Comparison of ENCODE assay signal across 26 cellular contexts in genomic region chr6:2773450-2773849, GRCh38. TPM values are rescaled to one million over a fixed set of nuclear protein-coding genes. Genes with fewer than 3 reads are reported as not detected.
"Had no signal": no experiment of that assay in that cellular context is flagged by ENCODE, and none has a peak within 500 bp of the region (broad histone marks: within the 10 kb centered on the region; RNA-seq: fewer than 3 reads in every experiment).

No MANE protein-coding gene starts in this region.

- ATAC-seq: activated naive CD8-positive, alpha-beta T cell treated with anti-CD3 and anti-CD28 coated beads, Interleukin-2, amount 50 U/mL, for 24 hours; activated T-cell treated with anti-CD3 and anti-CD28 coated beads, Interleukin-2, amount 50 U/mL, for 72 hours; left lung; naive thymus-derived CD4-positive, alpha-beta T cell; stimulated activated effector memory CD8-positive, alpha-beta T cell treated with anti-CD3 and anti-CD28 coated beads, Interleukin-12 subunit alpha, Interleukin-12 subunit beta, amount 100 ng/mL, for 72 hours; stimulated activated naive CD8-positive, alpha-beta T cell treated with anti-CD3 and anti-CD28 coated beads, Interleukin-15, amount 100 ng/mL, for 72 hours had no signal

- H3K4me3 ChIP-seq: ascending aorta, colonic mucosa, hepatocyte, left lung, lung, right lobe of liver, tibial nerve had no signal

- H3K9me3 Mint-ChIP-seq: activated CD4-positive, alpha-beta memory T cell treated with anti-CD3 and anti-CD28 coated beads for 36 hours; activated naive CD8-positive, alpha-beta T cell treated with anti-CD3 and anti-CD28 coated beads, Interleukin-2, amount 50 U/mL, for 24 hours; activated T-cell treated with anti-CD3 and anti-CD28 coated beads, Interleukin-2, amount 50 U/mL, for 72 hours; endodermal cell; immature natural killer cell; naive thymus-derived CD4-positive, alpha-beta T cell; neural crest cell; stimulated activated effector memory CD8-positive, alpha-beta T cell treated with anti-CD3 and anti-CD28 coated beads, Interleukin-12 subunit alpha, Interleukin-12 subunit beta, amount 100 ng/mL, for 72 hours; stimulated activated naive CD8-positive, alpha-beta T cell treated with anti-CD3 and anti-CD28 coated beads, Interleukin-15, amount 100 ng/mL, for 72 hours had no signal

- H3K4me3 Mint-ChIP-seq: activated CD4-positive, alpha-beta memory T cell treated with anti-CD3 and anti-CD28 coated beads for 36 hours; activated naive CD8-positive, alpha-beta T cell treated with anti-CD3 and anti-CD28 coated beads, Interleukin-2, amount 50 U/mL, for 24 hours; activated T-cell treated with anti-CD3 and anti-CD28 coated beads, Interleukin-2, amount 50 U/mL, for 72 hours; endodermal cell; immature natural killer cell; naive thymus-derived CD4-positive, alpha-beta T cell; neural crest cell; stimulated activated effector memory CD8-positive, alpha-beta T cell treated with anti-CD3 and anti-CD28 coated beads, Interleukin-12 subunit alpha, Interleukin-12 subunit beta, amount 100 ng/mL, for 72 hours; stimulated activated naive CD8-positive, alpha-beta T cell treated with anti-CD3 and anti-CD28 coated beads, Interleukin-15, amount 100 ng/mL, for 72 hours had no signal

- H3K27me3 Mint-ChIP-seq: activated CD4-positive, alpha-beta memory T cell treated with anti-CD3 and anti-CD28 coated beads for 36 hours; activated naive CD8-positive, alpha-beta T cell treated with anti-CD3 and anti-CD28 coated beads, Interleukin-2, amount 50 U/mL, for 24 hours; naive thymus-derived CD4-positive, alpha-beta T cell; stimulated activated naive CD8-positive, alpha-beta T cell treated with anti-CD3 and anti-CD28 coated beads, Interleukin-15, amount 100 ng/mL, for 72 hours had no signal

- H3K27ac Mint-ChIP-seq: activated CD4-positive, alpha-beta memory T cell treated with anti-CD3 and anti-CD28 coated beads for 36 hours; activated naive CD8-positive, alpha-beta T cell treated with anti-CD3 and anti-CD28 coated beads, Interleukin-2, amount 50 U/mL, for 24 hours; activated T-cell treated with anti-CD3 and anti-CD28 coated beads, Interleukin-2, amount 50 U/mL, for 72 hours; endodermal cell; immature natural killer cell; stimulated activated effector memory CD8-positive, alpha-beta T cell treated with anti-CD3 and anti-CD28 coated beads, Interleukin-12 subunit alpha, Interleukin-12 subunit beta, amount 100 ng/mL, for 72 hours had no signal

- DNase-seq: activated CD4-positive, alpha-beta memory T cell treated with anti-CD3 and anti-CD28 coated beads for 36 hours; activated CD4-positive, alpha-beta T cell treated with anti-CD3 and anti-CD28 coated beads for 48 hours; activated effector memory CD4-positive, alpha-beta T cell treated with anti-CD3 and anti-CD28 coated beads, Interleukin-2, amount 50 U/mL, for 16 hours; activated naive CD4-positive, alpha-beta T cell treated with anti-CD3 and anti-CD28 coated beads, Interleukin-2, amount 50 U/mL, for 16 hours; activated naive CD8-positive, alpha-beta T cell treated with anti-CD3 and anti-CD28 coated beads, Interleukin-2, amount 50 U/mL, for 24 hours; activated T-cell treated with anti-CD3 and anti-CD28 coated beads, Interleukin-2, amount 50 U/mL, for 72 hours; central memory CD4-positive, alpha-beta T cell; colonic mucosa; endodermal cell; foreskin melanocyte; glutamatergic neuron; immature natural killer cell; kidney glomerular epithelial cell; left lung; naive thymus-derived CD4-positive, alpha-beta T cell; posterior cingulate gyrus; right lobe of liver; small intestine; stimulated activated CD4-positive, alpha-beta T cell treated with anti-CD3 and anti-CD28 coated beads, Interleukin-2, amount 100 ng/mL, for 24 hours; stimulated activated naive CD8-positive, alpha-beta T cell treated with anti-CD3 and anti-CD28 coated beads, Interleukin-15, amount 100 ng/mL, for 72 hours had no signal

RNA-seq across cellular contexts. Expression of gene MYLK4, which starts 22.7 kb away (rescaled TPM):
- total RNA-seq: ascending aorta had no signal
